ENCODE assay signal across 14 cellular contexts in genomic region chr3:45273681-45274515, GRCh38. TPM values are rescaled to one million over a fixed set of nuclear protein-coding genes. Genes with fewer than 3 reads are reported as not detected.
DNase-seq lines count a peak whose midpoint lies in the region; ATAC-seq, FAIRE-seq and TF ChIP-seq lines count a peak whose summit lies in the region.
"Had no signal": no experiment of that assay in that cellular context is flagged by ENCODE, and none has a peak within 500 bp of the region (broad histone marks: within the 10 kb centered on the region; RNA-seq: fewer than 3 reads in every experiment).

No MANE protein-coding gene starts in this region.

- H3K4me1 ChIP-seq in tibial nerve (no peaks in the 10 kb centered on the region), HepG2 (ENCODE audit: insufficient read depth, low read length) (no peaks in the 10 kb centered on the region)

- no peak for TF ChIP-seq POLR2A in tibial nerve (IDR thresholded peaks at IDR 0.05)
- no peak for TF ChIP-seq POLR2A in HepG2 (IDR thresholded peaks at IDR 0.05; ENCODE audit: insufficient read depth in 1 of 2, low read depth in 2 of 2, low read length in 2 of 2)

- H3K27me3 ChIP-seq in tibial nerve (no peaks in the 10 kb centered on the region), HepG2 (ENCODE audit: control insufficient read depth in 1 of 2, insufficient read depth in 2 of 2, low read length in 2 of 2) (no peaks in the 10 kb centered on the region; a peak in 2 of 5 replicates)

- no TSS peak for BruUV-seq in HepG2 (replicated peaks; lab: Mats Ljungman, UMichigan)

- FAIRE-seq in HepG2 (lab: Jason Lieb, UNC): no peak

- POLR2A ChIA-PET in HepG2 (lab: Yijun Ruan, JAX): no interaction called here

- TF ChIP-seq EP300 in tibial nerve (IDR thresholded peaks at IDR 0.05) (no peak), HepG2 (IDR thresholded peaks at IDR 0.05; ENCODE audit: low read depth in 2 of 2, low read length in 2 of 2) (no peak), HepG2 (CRISPR knock-in tag; IDR thresholded peaks at IDR 0.05; ENCODE audit: borderline replicate concordance) (no peak)

- TF ChIP-seq RAD21 in HepG2 (CRISPR knock-in tag; IDR thresholded peaks at IDR 0.05): no peak

- in situ Hi-C loops in G401 (cut with HindIII; ENCODE audit: low sequenced_read_pairs) (no loop called here), HepG2 (cut with HindIII; ENCODE audit: extremely low pct_ligation_motif_present, low pct_unique_long_range_greater_than_20kb) (no loop called here)

- no peak overlapping the region for H3K4me3 ChIP-seq in fibroblast of mammary gland (ENCODE audit: control insufficient read depth, low read depth, low read length)
- no peak overlapping the region for H3K4me3 ChIP-seq in tibial nerve
- H3K4me3 ChIP-seq in HepG2 (replicated peaks in 1 of 3; ENCODE audit: insufficient read depth in 1 of 3, low read depth in 2 of 3, low read length in 3 of 3): no peak overlapping the region
- H3K4me3 ChIP-seq: heart left ventricle had no signal

- H3K9me3 ChIP-seq in tibial nerve (peaks cover 0 to 25% (median 0%) of the 10 kb centered on the region in 4 donors), HepG2 (ENCODE audit: low read length) (peaks cover 5% of the 10 kb centered on the region; the same call in 1 of the 2 replicates)

- H3K9ac ChIP-seq in HepG2 (ENCODE audit: insufficient read depth, low read depth, low read length): no peak overlapping the region

- CTCF ChIA-PET in HepG2 (lab: Yijun Ruan, JAX; ENCODE audit: low intra/inter-chr PET ratio, low total read pairs): no interaction called here

- H3K27ac ChIP-seq in tibial nerve (no peak overlapping the region), HepG2 (ENCODE audit: extremely low read length, insufficient read depth, low read length) (no peak overlapping the region)
- H3K27ac ChIP-seq: heart left ventricle had no signal

- no peak overlapping the region for H3K4me2 ChIP-seq in HepG2 (ENCODE audit: low read depth, low read length)

- H4K20me1 ChIP-seq in HepG2 (ENCODE audit: insufficient read depth, low read length): no peaks in the 10 kb centered on the region

- peak; percentile 40 for DNase-seq in AG08395 (ENCODE audit: low spot score)
- peak; percentile 3 for DNase-seq in G401 (ENCODE audit: low spot score)
- DNase-seq in OCI-M2 (lab: John Stamatoyannopoulos, UW; ENCODE audit: unreplicated experiment): peak; percentile 4
- DNase-seq in fibroblast of mammary gland (ENCODE audit: low read depth): peak; percentile 25
- no peak for DNase-seq in tibial nerve (ENCODE audit: low spot score in 2 of 2)
- no peak for DNase-seq in dedifferentiated amniotic fluid mesenchymal stem cell (ENCODE audit: extremely low spot score)
- no peak for DNase-seq in stimulated activated naive CD8-positive, alpha-beta T cell treated with anti-CD3 and anti-CD28 coated beads, Interleukin-15, Interleukin-2, amounts not matched to agents 100 U/mL and 50 U/mL, for 24 hours
- no peak for DNase-seq in HepG2 (ENCODE audit: low spot score)
- DNase-seq: activated CD4-positive, alpha-beta T cell treated with anti-CD3 and anti-CD28 coated beads for 36 hours; activated T-cell treated with anti-CD3 and anti-CD28 coated beads, Interleukin-2, amount 50 U/mL, for 48 hours; heart left ventricle; natural killer cell; NCI-H1694 had no signal

- no peak overlapping the region for H2AFZ ChIP-seq in HepG2 (ENCODE audit: low read length)

- H3K36me3 ChIP-seq in tibial nerve (no peaks in the 10 kb centered on the region), HepG2 (replicated peaks in 1 of 2; ENCODE audit: control insufficient read depth in 1 of 2, insufficient read depth in 2 of 2, low read length in 2 of 2) (no peaks in the 10 kb centered on the region)
- H3K36me3 ChIP-seq: heart left ventricle had no signal

- 57 to 74% methylated on average over 4 of the region's 4 CpGs for WGBS in tibial nerve, 2 donors
- WGBS in HepG2 (ENCODE audit: low lambda C conversion rate): 0% methylated on average over 3 of the region's 4 CpGs

- ATAC-seq in stimulated activated naive CD8-positive, alpha-beta T cell treated with anti-CD3 and anti-CD28 coated beads, Interleukin-15, Interleukin-2, amounts not matched to agents 100 U/mL and 50 U/mL, for 24 hours: no peak
- ATAC-seq in HepG2: no peak
- ATAC-seq: activated CD4-positive, alpha-beta T cell treated with anti-CD3 and anti-CD28 coated beads for 36 hours; left lobe of liver; natural killer cell had no signal

- intact Hi-C loops in HepG2 (cut with micrococcal nuclease; ENCODE audit: unreplicated experiment): no loop called here

- TF ChIP-seq CTCF in fibroblast of mammary gland (conservative IDR thresholded peaks at IDR 0.05; ENCODE audit: control insufficient read depth, insufficient read depth, low read depth, low read length): no peak
- TF ChIP-seq CTCF in tibial nerve (IDR thresholded peaks at IDR 0.05): no peak
- no peak for TF ChIP-seq CTCF in HepG2 (CRISPR knock-in tag; IDR thresholded peaks at IDR 0.05)

- no peaks in the 10 kb centered on the region for H3K79me2 ChIP-seq in HepG2 (ENCODE audit: insufficient read depth, low read length)

TF ChIP-seq in HepG2, 621 proteins besides CTCF, POLR2A, EP300 and RAD21:
- TF ChIP-seq ATF2 (CRISPR knock-in tag; IDR thresholded peaks at IDR 0.05): no peak
- TF ChIP-seq FOXO4 (CRISPR knock-in tag; conservative IDR thresholded peaks at IDR 0.05): no peak

RNA-seq across cellular contexts. Expression of gene TMEM158, which starts 47.8 kb away (rescaled TPM):
- total RNA-seq in G401 (2014; rRNA removed; shearing (Covaris generic)): not detected in 2 replicates
- total RNA-seq in tibial nerve: 1 to 10 TPM in 3 of 4 donors, not detected in 1; 1.8 to 3.8 (median 2.7) TPM
- 0.13 TPM in 1 of 2 replicates, not detected in the other for total RNA-seq in HepG2 (2016; rRNA removed; fragmentation: Illumina TruSeq; extraction: Trizol)
- 0.18 and 0.20 TPM in 2 replicates for total RNA-seq in HepG2 (2016; cell fraction: cytosol; rRNA removed; fragmentation: Illumina TruSeq; extraction: Trizol; ENCODE audit: low read depth)
- total RNA-seq in HepG2 (2016; cell fraction: insoluble cytoplasmic fraction; rRNA removed; fragmentation: Illumina TruSeq; extraction: Trizol): 0.09 TPM in 1 of 2 replicates, not detected in the other
- 0.38 and 0.59 TPM in 2 replicates for total RNA-seq in HepG2 (2016; cell fraction: membrane; rRNA removed; fragmentation: Illumina TruSeq; extraction: Trizol)
- total RNA-seq in HepG2 (2016; cell fraction: nucleus; rRNA removed; fragmentation: Illumina TruSeq; extraction: Trizol): not detected in 2 replicates
- not detected in 2 replicates for polyA plus RNA-seq in HepG2 (2011; rRNA removed)
- 0.04 TPM in 1 of 2 replicates, not detected in the other for polyA plus RNA-seq in HepG2 (2011; cell fraction: cytosol; rRNA removed)
- not detected in 2 replicates for polyA plus RNA-seq in HepG2 (2011; cell fraction: nucleus; rRNA removed)
- polyA plus RNA-seq in HepG2 (2012): not detected in 2 replicates
- polyA plus RNA-seq in HepG2 (2016; cell fraction: cytosol; fragmentation: Illumina TruSeq; extraction: Trizol; ENCODE audit: low read depth): 0.44 and 0.54 TPM in 2 replicates
- 0.12 and 0.17 TPM in 2 replicates for polyA plus RNA-seq in HepG2 (2016; cell fraction: insoluble cytoplasmic fraction; fragmentation: Illumina TruSeq; extraction: Trizol; ENCODE audit: low read depth)
- 0.19 and 0.43 TPM in 2 replicates for polyA plus RNA-seq in HepG2 (2016; cell fraction: membrane; fragmentation: Illumina TruSeq; extraction: Trizol; ENCODE audit: low read depth)
- polyA plus RNA-seq in HepG2 (2016; cell fraction: nucleus; fragmentation: Illumina TruSeq; extraction: Trizol; ENCODE audit: insufficient read depth, low read depth): not detected in 2 replicates
- 0.65 TPM in 1 of 2 replicates, not detected in the other for polyA minus RNA-seq in HepG2 (2011; rRNA and poly(A)+ RNA removed; ENCODE audit: low replicate concordance)
- not detected in 2 replicates for polyA minus RNA-seq in HepG2 (2011; cell fraction: cytosol; rRNA and poly(A)+ RNA removed)
- not detected in 2 replicates for polyA minus RNA-seq in HepG2 (2011; cell fraction: nucleus; rRNA and poly(A)+ RNA removed)

Comparison
In these comparisons a context has a peak if more than half of its experiments do, and no peak if none do; other contexts are left out.
1. DNase-seq: peak in AG08395 (single experiment), G401 (single experiment), OCI-M2 (single experiment) and fibroblast of mammary gland (single experiment); none in tibial nerve (0 of 2), dedifferentiated amniotic fluid mesenchymal stem cell (single experiment), stimulated activated naive CD8-positive, alpha-beta T cell treated with anti-CD3 and anti-CD28 coated beads, Interleukin-15, Interleukin-2, amounts not matched to agents 100 U/mL and 50 U/mL, for 24 hours (single experiment) and HepG2 (single experiment).